Comparison of ENCODE assay signal across 13 cellular contexts in genomic region chr16:54066451-54067056, GRCh38.
DNase-seq lines count a peak whose midpoint lies in the region; ATAC-seq and TF ChIP-seq lines count a peak whose summit lies in the region.
"Had no signal": no experiment of that assay in that cellular context is flagged by ENCODE, and none has a peak within 500 bp of the region (broad histone marks: within the 10 kb centered on the region; RNA-seq: fewer than 3 reads in every experiment).

No MANE protein-coding gene starts in this region.

- H3K79me1 ChIP-seq in mesendoderm (ENCODE audit: low read length) = no peaks in the 10 kb centered on the region

- ATAC-seq in omental fat pad (ENCODE audit: low FRiP score) = peak; percentile 80

- H3K36me3 Mint-ChIP-seq in activated CD4-positive, alpha-beta T cell treated with anti-CD3 and anti-CD28 coated beads, Interleukin-2, amount 10 ng/mL, durations not matched to agents 7 days and 5 days (ENCODE audit: low read depth) = no peaks in the 10 kb centered on the region

- H3K23ac ChIP-seq in mesendoderm (ENCODE audit: low read length) = no peak overlapping the region

- H2BK120ac ChIP-seq in mesendoderm (ENCODE audit: low read depth, low read length) = no peak overlapping the region

- peak; percentile 11 for DNase-seq in GM03348 (ENCODE audit: low spot score)
- peak; percentile 73 for DNase-seq in NCI-H226
- peak; percentile 16 for DNase-seq in choroid plexus epithelial cell (ENCODE audit: low read depth)
- no peak for DNase-seq in omental fat pad (ENCODE audit: low spot score)
- DNase-seq in activated CD4-positive, alpha-beta T cell treated with anti-CD3 and anti-CD28 coated beads, Interleukin-2, amount 10 ng/mL, durations not matched to agents 7 days and 5 days = no peak
- DNase-seq in mesendoderm = no peak
- DNase-seq in COR-L47 (lab: John Stamatoyannopoulos, UW) = no peak
- DNase-seq in inferior parietal cortex (ENCODE audit: extremely low spot score) = no peak
- DNase-seq: cortex of kidney, MV-4-11, right cardiac atrium, SHP77 treated with DMSO at 0.1 percent for 48 hours, substantia nigra had no signal

- H3K4me2 ChIP-seq in mesendoderm (ENCODE audit: low read length) = no peak overlapping the region

- no peaks in the 10 kb centered on the region for H3K27me3 Mint-ChIP-seq in activated CD4-positive, alpha-beta T cell treated with anti-CD3 and anti-CD28 coated beads, Interleukin-2, amount 10 ng/mL, durations not matched to agents 7 days and 5 days

- H3K4me1 Mint-ChIP-seq in activated CD4-positive, alpha-beta T cell treated with anti-CD3 and anti-CD28 coated beads, Interleukin-2, amount 10 ng/mL, durations not matched to agents 7 days and 5 days = no peaks in the 10 kb centered on the region

- no peak overlapping the region for H3K9ac ChIP-seq in mesendoderm (ENCODE audit: low read length)

- no peak overlapping the region for H2BK15ac ChIP-seq in mesendoderm (replicated peaks; ENCODE audit: low read depth)

- H4K8ac ChIP-seq in mesendoderm (ENCODE audit: low read depth, low read length) = no peak overlapping the region

- peaks cover 4% of the 10 kb centered on the region for H3K4me1 ChIP-seq in mesendoderm (ENCODE audit: control insufficient read depth, low read depth, low read length)

- H3K36me3 ChIP-seq in mesendoderm (ENCODE audit: control insufficient read depth, insufficient read depth, low read length) = no peaks in the 10 kb centered on the region

- H3K27me3 ChIP-seq in mesendoderm (ENCODE audit: insufficient read depth, low read length, poor library complexity) = no peaks in the 10 kb centered on the region

- WGBS in mesendoderm (ENCODE audit: extremely low coverage, insufficient coverage, low lambda C conversion rate) = no CpG with 5 or more reads among the region's 4 CpGs

- H4K5ac ChIP-seq in mesendoderm (ENCODE audit: low read length) = no peak overlapping the region

- no peak overlapping the region for H3K18ac ChIP-seq in mesendoderm (ENCODE audit: low read length)

- H3K4me3 ChIP-seq in choroid plexus epithelial cell (ENCODE audit: low read depth, low read length) (no peak overlapping the region), mesendoderm (ENCODE audit: low read length) (no peak overlapping the region)

- no peak overlapping the region for H3K27ac ChIP-seq in mesendoderm (ENCODE audit: low read depth, low read length)

- POLR2A ChIA-PET in activated CD4-positive, alpha-beta T cell treated with anti-CD3 and anti-CD28 coated beads, Interleukin-2, amount 10 ng/mL, durations not matched to agents 7 days and 5 days (lab: Charles Lee) = no interaction called here

- CTCF ChIA-PET in activated CD4-positive, alpha-beta T cell treated with anti-CD3 and anti-CD28 coated beads, Interleukin-2, amount 10 ng/mL, durations not matched to agents 7 days and 5 days (lab: Charles Lee) = no interaction called here

- no peaks in the 10 kb centered on the region for H3K9me3 Mint-ChIP-seq in activated CD4-positive, alpha-beta T cell treated with anti-CD3 and anti-CD28 coated beads, Interleukin-2, amount 10 ng/mL, durations not matched to agents 7 days and 5 days

- H3K4me3 Mint-ChIP-seq in activated CD4-positive, alpha-beta T cell treated with anti-CD3 and anti-CD28 coated beads, Interleukin-2, amount 10 ng/mL, durations not matched to agents 7 days and 5 days = no peak overlapping the region

- no peak overlapping the region for H3K56ac ChIP-seq in mesendoderm (ENCODE audit: low read length)

- H2AK5ac ChIP-seq in mesendoderm (ENCODE audit: low read length) = no peak overlapping the region

- H3K4ac ChIP-seq in mesendoderm (ENCODE audit: low read depth, low read length) = no peak overlapping the region

- no peak overlapping the region for H2BK5ac ChIP-seq in mesendoderm (ENCODE audit: low read length)

- TF ChIP-seq CTCF in choroid plexus epithelial cell (conservative IDR thresholded peaks at IDR 0.05; ENCODE audit: low read depth, low read length) (no peak), omental fat pad (IDR thresholded peaks at IDR 0.05) (no peak)

- no peaks in the 10 kb centered on the region for H3K79me2 ChIP-seq in mesendoderm (ENCODE audit: control insufficient read depth, insufficient read depth, low read length)

- no peak overlapping the region for H3K27ac Mint-ChIP-seq in activated CD4-positive, alpha-beta T cell treated with anti-CD3 and anti-CD28 coated beads, Interleukin-2, amount 10 ng/mL, durations not matched to agents 7 days and 5 days

Comparison
In these comparisons a context has a peak if more than half of its experiments do, and no peak if none do; other contexts are left out.
1. DNase-seq: peak in GM03348 (single experiment), NCI-H226 (single experiment) and choroid plexus epithelial cell (single experiment); none in omental fat pad (single experiment), activated CD4-positive, alpha-beta T cell treated with anti-CD3 and anti-CD28 coated beads, Interleukin-2, amount 10 ng/mL, durations not matched to agents 7 days and 5 days (single experiment), mesendoderm (single experiment), COR-L47 (single experiment) and inferior parietal cortex (single experiment).